ENCODE assay signal across 18 cellular contexts in genomic region chr1:78440381-78440793, GRCh38. TPM values are rescaled to one million over a fixed set of nuclear protein-coding genes. Genes with fewer than 3 reads are reported as not detected.
A peak's percentile ranks its signal among the peaks of the same experiment; 100 is the strongest.
DNase-seq lines count a peak whose midpoint lies in the region; ATAC-seq and TF ChIP-seq lines count a peak whose summit lies in the region.
"Had no signal": no experiment of that assay in that cellular context is flagged by ENCODE, and none has a peak within 500 bp of the region (broad histone marks: within the 10 kb centered on the region; RNA-seq: fewer than 3 reads in every experiment).

No MANE protein-coding gene starts in this region.

- no peak overlapping the region for H2AFZ ChIP-seq in GM23248

- H3K36me3 ChIP-seq in GM23248 (ENCODE audit: low read depth): no peaks in the 10 kb centered on the region
- H3K36me3 ChIP-seq in right lobe of liver: no peaks in the 10 kb centered on the region
- H3K36me3 ChIP-seq: gastroesophageal sphincter, right atrium auricular region, thyroid gland had no signal

- intact Hi-C loops in right lobe of liver (cut with DNase I): no loop called here

- H3K4me1 ChIP-seq in GM23248 (ENCODE audit: insufficient read depth) (peaks cover 27% of the 10 kb centered on the region), right lobe of liver (no peaks in the 10 kb centered on the region)
- H3K4me1 ChIP-seq: gastroesophageal sphincter, right atrium auricular region, thyroid gland had no signal

- no peak overlapping the region for H3K27ac Mint-ChIP-seq in activated naive CD4-positive, alpha-beta T cell treated with anti-CD3 and anti-CD28 coated beads, Interleukin-2, amount 10 ng/mL, durations not matched to agents 7 days and 5 days
- no peak overlapping the region for H3K27ac Mint-ChIP-seq in activated CD8-positive, alpha-beta T cell treated with anti-CD3 and anti-CD28 coated beads, Interleukin-2, amount 10 ng/mL, durations not matched to agents 7 days and 5 days
- H3K27ac Mint-ChIP-seq: CD8-positive, alpha-beta T cell; stimulated activated naive B cell treated with anti-CD40 and anti-IgM and Interleukin-4, amounts not matched to agents 10 μg/mL and 1 μg/mL and 100 μg/mL, for 72 hours had no signal

- no peaks in the 10 kb centered on the region for H3K36me3 Mint-ChIP-seq in activated naive CD4-positive, alpha-beta T cell treated with anti-CD3 and anti-CD28 coated beads, Interleukin-2, amount 10 ng/mL, durations not matched to agents 7 days and 5 days
- H3K36me3 Mint-ChIP-seq in activated CD8-positive, alpha-beta T cell treated with anti-CD3 and anti-CD28 coated beads, Interleukin-2, amount 10 ng/mL, durations not matched to agents 7 days and 5 days (ENCODE audit: low read depth): no peaks in the 10 kb centered on the region
- H3K36me3 Mint-ChIP-seq: CD8-positive, alpha-beta T cell; stimulated activated naive B cell treated with anti-CD40 and anti-IgM and Interleukin-4, amounts not matched to agents 10 μg/mL and 1 μg/mL and 100 μg/mL, for 72 hours had no signal

- TF ChIP-seq POLR2A in right lobe of liver (IDR thresholded peaks at IDR 0.05): no peak

- H3K9me2 ChIP-seq in GM23248 (ENCODE audit: insufficient read depth): no peaks in the 10 kb centered on the region

- H4K20me1 ChIP-seq in GM23248 (ENCODE audit: insufficient read depth): no peaks in the 10 kb centered on the region

- no peaks in the 10 kb centered on the region for H3K4me1 Mint-ChIP-seq in activated naive CD4-positive, alpha-beta T cell treated with anti-CD3 and anti-CD28 coated beads, Interleukin-2, amount 10 ng/mL, durations not matched to agents 7 days and 5 days
- no peaks in the 10 kb centered on the region for H3K4me1 Mint-ChIP-seq in activated CD8-positive, alpha-beta T cell treated with anti-CD3 and anti-CD28 coated beads, Interleukin-2, amount 10 ng/mL, durations not matched to agents 7 days and 5 days (ENCODE audit: low read depth)
- H3K4me1 Mint-ChIP-seq: stimulated activated naive B cell treated with anti-CD40 and anti-IgM and Interleukin-4, amounts not matched to agents 10 μg/mL and 1 μg/mL and 100 μg/mL, for 72 hours had no signal

- ATAC-seq in SK-N-SH treated with all-trans-retinoic acid at 6 μM for 48 hours (peak; percentile 91), right lobe of liver (no peak)
- ATAC-seq in activated CD8-positive, alpha-beta T cell treated with anti-CD3 and anti-CD28 coated beads, Interleukin-2, amount 10 ng/mL, durations not matched to agents 7 days and 5 days: no peak
- ATAC-seq: CD8-positive, alpha-beta T cell; gastroesophageal sphincter; stimulated activated naive B cell treated with anti-CD40 and anti-IgM and Interleukin-4, amounts not matched to agents 10 μg/mL and 1 μg/mL and 100 μg/mL, for 72 hours had no signal

- WGBS in GM23248 (ENCODE audit: low coverage in 1 of 2, low lambda C conversion rate in 2 of 2, missing lambda C conversion rate in 2 of 2), 2 experiments: 13 to 16% methylated on average over 2 of the region's 2 CpGs
- WGBS in right lobe of liver (ENCODE audit: insufficient coverage, low coverage, low lambda C conversion rate, missing lambda C conversion rate): 70% methylated on average over 2 of the region's 2 CpGs

- in situ Hi-C loops in GM23248 (cut with MboI): no loop called here

- H3K9me3 ChIP-seq in GM23248 (ENCODE audit: low read depth) (no peaks in the 10 kb centered on the region), right lobe of liver (no peaks in the 10 kb centered on the region)
- H3K9me3 ChIP-seq: gastroesophageal sphincter, right atrium auricular region, thyroid gland had no signal

- H3K27me3 ChIP-seq in GM23248 (replicated peaks; ENCODE audit: insufficient read depth) (no peaks in the 10 kb centered on the region), right lobe of liver (no peaks in the 10 kb centered on the region)
- H3K27me3 ChIP-seq: gastroesophageal sphincter, right atrium auricular region, thyroid gland had no signal

- TF ChIP-seq CTCF in fibroblast of villous mesenchyme (IDR thresholded peaks at IDR 0.05; ENCODE audit: insufficient read depth, low read depth, low read length): no peak
- TF ChIP-seq CTCF in right lobe of liver (IDR thresholded peaks at IDR 0.05): no peak

- H3K4me3 Mint-ChIP-seq in activated naive CD4-positive, alpha-beta T cell treated with anti-CD3 and anti-CD28 coated beads, Interleukin-2, amount 10 ng/mL, durations not matched to agents 7 days and 5 days: no peak overlapping the region
- no peak overlapping the region for H3K4me3 Mint-ChIP-seq in activated CD8-positive, alpha-beta T cell treated with anti-CD3 and anti-CD28 coated beads, Interleukin-2, amount 10 ng/mL, durations not matched to agents 7 days and 5 days
- H3K4me3 Mint-ChIP-seq: CD8-positive, alpha-beta T cell; stimulated activated naive B cell treated with anti-CD40 and anti-IgM and Interleukin-4, amounts not matched to agents 10 μg/mL and 1 μg/mL and 100 μg/mL, for 72 hours had no signal

- no peak overlapping the region for H3K27ac ChIP-seq in GM23248
- H3K27ac ChIP-seq in right lobe of liver: no peak overlapping the region
- H3K27ac ChIP-seq: gastroesophageal sphincter, right atrium auricular region, thyroid gland had no signal

- DNase-seq in AG08395 (ENCODE audit: low spot score) (peak; percentile 18), GM23248 (peak; percentile 82), fibroblast of villous mesenchyme (ENCODE audit: low read depth) (peak; percentile 37), Kasumi-1 (lab: John Stamatoyannopoulos, UW) (no peak), right lobe of liver (no peak)
- DNase-seq in activated naive CD4-positive, alpha-beta T cell treated with anti-CD3 and anti-CD28 coated beads, Interleukin-2, amount 10 ng/mL, durations not matched to agents 7 days and 5 days: no peak
- no peak for DNase-seq in activated CD8-positive, alpha-beta T cell treated with anti-CD3 and anti-CD28 coated beads, Interleukin-2, amount 10 ng/mL, durations not matched to agents 7 days and 5 days
- DNase-seq: activated CD4-positive, alpha-beta T cell treated with anti-CD3 and anti-CD28 coated beads, Interleukin-2, amount 50 U/mL, for 1 hour; activated naive CD4-positive, alpha-beta T cell; aorta; CD8-positive, alpha-beta T cell; DMS79 treated with DMSO at 0.1 percent for 48 hours; NCI-H446; stimulated activated naive B cell treated with anti-CD40 and anti-IgM and Interleukin-4, amounts not matched to agents 10 μg/mL and 1 μg/mL and 100 μg/mL, for 72 hours; thyroid gland had no signal

- CTCF ChIA-PET in activated naive CD4-positive, alpha-beta T cell treated with anti-CD3 and anti-CD28 coated beads, Interleukin-2, amount 10 ng/mL, durations not matched to agents 7 days and 5 days (lab: Charles Lee): no interaction called here
- CTCF ChIA-PET in activated CD8-positive, alpha-beta T cell treated with anti-CD3 and anti-CD28 coated beads, Interleukin-2, amount 10 ng/mL, durations not matched to agents 7 days and 5 days (lab: Charles Lee): no interaction called here

- peaks cover 33% of the 10 kb centered on the region for H3F3A ChIP-seq in GM23248 (ENCODE audit: insufficient read depth)

- no peak overlapping the region for H3K9ac ChIP-seq in GM23248

- no peaks in the 10 kb centered on the region for H3K27me3 Mint-ChIP-seq in activated naive CD4-positive, alpha-beta T cell treated with anti-CD3 and anti-CD28 coated beads, Interleukin-2, amount 10 ng/mL, durations not matched to agents 7 days and 5 days
- no peaks in the 10 kb centered on the region for H3K27me3 Mint-ChIP-seq in activated CD8-positive, alpha-beta T cell treated with anti-CD3 and anti-CD28 coated beads, Interleukin-2, amount 10 ng/mL, durations not matched to agents 7 days and 5 days (ENCODE audit: low read depth)
- H3K27me3 Mint-ChIP-seq: stimulated activated naive B cell treated with anti-CD40 and anti-IgM and Interleukin-4, amounts not matched to agents 10 μg/mL and 1 μg/mL and 100 μg/mL, for 72 hours had no signal

- H3K9me3 Mint-ChIP-seq in activated naive CD4-positive, alpha-beta T cell treated with anti-CD3 and anti-CD28 coated beads, Interleukin-2, amount 10 ng/mL, durations not matched to agents 7 days and 5 days: no peaks in the 10 kb centered on the region
- no peaks in the 10 kb centered on the region for H3K9me3 Mint-ChIP-seq in activated CD8-positive, alpha-beta T cell treated with anti-CD3 and anti-CD28 coated beads, Interleukin-2, amount 10 ng/mL, durations not matched to agents 7 days and 5 days (ENCODE audit: insufficient read depth)
- H3K9me3 Mint-ChIP-seq: CD8-positive, alpha-beta T cell had no signal

- H3K4me3 ChIP-seq in GM23248 (no peak overlapping the region), fibroblast of villous mesenchyme (ENCODE audit: low read depth, low read length) (no peak overlapping the region), right lobe of liver (no peak overlapping the region)
- H3K4me3 ChIP-seq: gastroesophageal sphincter, right atrium auricular region, thyroid gland had no signal

- POLR2A ChIA-PET in activated CD8-positive, alpha-beta T cell treated with anti-CD3 and anti-CD28 coated beads, Interleukin-2, amount 10 ng/mL, durations not matched to agents 7 days and 5 days (lab: Charles Lee): no interaction called here

- H3K79me2 ChIP-seq in GM23248 (ENCODE audit: insufficient read depth): no peaks in the 10 kb centered on the region

- H3K4me2 ChIP-seq in GM23248 (ENCODE audit: unreplicated experiment): no peak overlapping the region

TF ChIP-seq in SK-N-SH treated with all-trans-retinoic acid at 6 μM for 48 hours, 23 proteins besides CTCF, POLR2A, EP300 and RAD21 (continues in another document):
- TF ChIP-seq ZC3H10 (CRISPR knock-in tag; IDR thresholded peaks at IDR 0.05) (peak; percentile 68), CREB5 (CRISPR knock-in tag; IDR thresholded peaks at IDR 0.05; ENCODE audit: low read depth) (peak; percentile 99), TOX (CRISPR knock-in tag; IDR thresholded peaks at IDR 0.05; ENCODE audit: borderline replicate concordance) (peak; percentile 83), PPARA (CRISPR knock-in tag; IDR thresholded peaks at IDR 0.05; ENCODE audit: borderline replicate concordance) (no peak), RARB (CRISPR knock-in tag; IDR thresholded peaks at IDR 0.05) (no peak; the same call in 1 of the 2 replicates)

RNA-seq across cellular contexts. Expression of gene PTGFR, which starts 50.4 kb away (rescaled TPM):
- total RNA-seq in GM23248 (2014; rRNA removed; shearing (Covaris generic)): 11.9 and 13.3 TPM in 2 replicates
- polyA plus RNA-seq in GM23248 (2016; fragmentation: Nextera tagmentation; extraction: Ambion mirVana): 7.8 and 8.3 TPM in 2 replicates
- total RNA-seq in fibroblast of villous mesenchyme: 7.7 and 11.7 TPM in 2 replicates
- total RNA-seq in activated CD8-positive, alpha-beta T cell treated with anti-CD3 and anti-CD28 coated beads, Interleukin-2, amount 10 ng/mL, durations not matched to agents 7 days and 5 days: not detected
- total RNA-seq in right lobe of liver: 10 to 100 TPM in 1 of 6 experiments, 1 to 10 TPM in 4, under 1 TPM in 1; 0.95 to 10.5 (median 2.8) TPM
- total RNA-seq: CD8-positive, alpha-beta T cell had no signal

Comparison
In these comparisons a context has a peak if more than half of its experiments do, and no peak if none do; other contexts are left out.
1. DNase-seq: peak in AG08395 (single experiment), GM23248 (single experiment) and fibroblast of villous mesenchyme (single experiment); none in activated naive CD4-positive, alpha-beta T cell treated with anti-CD3 and anti-CD28 coated beads, Interleukin-2, amount 10 ng/mL, durations not matched to agents 7 days and 5 days (single experiment), Kasumi-1 (0 of 2), activated CD8-positive, alpha-beta T cell treated with anti-CD3 and anti-CD28 coated beads, Interleukin-2, amount 10 ng/mL, durations not matched to agents 7 days and 5 days (single experiment) and right lobe of liver (0 of 3).